Comparison of ENCODE assay signal across 32 cellular contexts in genomic region chr1:32696041-32696440, GRCh38. TPM values are rescaled to one million over a fixed set of nuclear protein-coding genes. Genes with fewer than 3 reads are reported as not detected.
DNase-seq lines count a peak whose midpoint lies in the region; ATAC-seq and TF ChIP-seq lines count a peak whose summit lies in the region.
"Had no signal": no experiment of that assay in that cellular context is flagged by ENCODE, and none has a peak within 500 bp of the region (broad histone marks: within the 10 kb centered on the region; RNA-seq: fewer than 3 reads in every experiment).

No MANE protein-coding gene starts in this region.

- H3K4me3 ChIP-seq in BLaER1 treated with 17β-estradiol and CSF1 and Interleukin-3, amounts not matched to agents 10 nM and 100 nM: no peak overlapping the region
- H3K4me3 ChIP-seq in left lung (no peak overlapping the region), smooth muscle cell (no peak overlapping the region)
- H3K4me3 ChIP-seq: body of pancreas, PC-9, sigmoid colon, SK-N-MC, suprapubic skin, uterus had no signal

- peaks cover 0 to 6% (median 2%) of the 10 kb centered on the region in 11 experiments; a peak in 6 of 22 replicates for H3K27me3 ChIP-seq in BLaER1 treated with 17β-estradiol and CSF1 and Interleukin-3, amounts not matched to agents 10 nM and 100 nM
- no peaks in the 10 kb centered on the region for H3K27me3 ChIP-seq in left lung
- no peaks in the 10 kb centered on the region for H3K27me3 ChIP-seq in smooth muscle cell (ENCODE audit: low read depth)
- H3K27me3 ChIP-seq: body of pancreas, sigmoid colon, suprapubic skin, uterus had no signal

- H3K4me1 Mint-ChIP-seq in activated T-helper 17 cell treated with anti-CD3 and anti-CD28 coated beads, Interleukin-2, amount 50 U/mL, for 72 hours: no peaks in the 10 kb centered on the region
- peaks cover 12% of the 10 kb centered on the region for H3K4me1 Mint-ChIP-seq in stimulated activated effector memory CD8-positive, alpha-beta T cell treated with anti-CD3 and anti-CD28 coated beads, Interleukin-12 subunit alpha, Interleukin-12 subunit beta, amount 100 ng/mL, for 72 hours
- H3K4me1 Mint-ChIP-seq in T-cell: no peaks in the 10 kb centered on the region

- POLR2A ChIA-PET in T-cell (lab: Charles Lee): no interaction called here

- H3K36me3 Mint-ChIP-seq in activated T-helper 17 cell treated with anti-CD3 and anti-CD28 coated beads, Interleukin-2, amount 50 U/mL, for 72 hours (ENCODE audit: low read depth): no peaks in the 10 kb centered on the region
- no peaks in the 10 kb centered on the region for H3K36me3 Mint-ChIP-seq in stimulated activated effector memory CD8-positive, alpha-beta T cell treated with anti-CD3 and anti-CD28 coated beads, Interleukin-12 subunit alpha, Interleukin-12 subunit beta, amount 100 ng/mL, for 72 hours
- H3K36me3 Mint-ChIP-seq in T-cell: no peaks in the 10 kb centered on the region
- H3K36me3 Mint-ChIP-seq: CD8-positive, alpha-beta T cell; naive B cell had no signal

- CTCF ChIA-PET in T-cell (lab: Charles Lee): interaction anchor here in 1 of 2 donors (1.1 kb wide), 1 partner anchor 17 kb away, joined by 3 read pairs; no protein-coding TSS in a partner anchor

- H4K20me1 ChIP-seq in BLaER1 treated with 17β-estradiol and CSF1 and Interleukin-3, amounts not matched to agents 10 nM and 100 nM: no peaks in the 10 kb centered on the region
- H4K20me1 ChIP-seq in smooth muscle cell (ENCODE audit: low read depth): no peaks in the 10 kb centered on the region

- 97% methylated on average over 9 of the region's 9 CpGs for WGBS in smooth muscle cell (ENCODE audit: low lambda C conversion rate)

- H3K9ac ChIP-seq in BLaER1 treated with 17β-estradiol and CSF1 and Interleukin-3, amounts not matched to agents 10 nM and 100 nM: 0 out of 22 replicates have a peak overlapping the region, but pooled peaks of 1 of the 11 experiments have one; percentile 53
- no peak overlapping the region for H3K9ac ChIP-seq in smooth muscle cell (ENCODE audit: low read depth)

- H2AFZ ChIP-seq in smooth muscle cell (ENCODE audit: low read depth): no peak overlapping the region
- H2AFZ ChIP-seq: PC-9 had no signal

- TF ChIP-seq CTCF in left lung (IDR thresholded peaks at IDR 0.05) (no peak), smooth muscle cell (IDR thresholded peaks at IDR 0.05; ENCODE audit: borderline replicate concordance, insufficient read depth, poor library complexity, severe bottlenecking) (no peak)

- H3K4me2 ChIP-seq in BLaER1 treated with 17β-estradiol and CSF1 and Interleukin-3, amounts not matched to agents 10 nM and 100 nM: peak overlapping the region in 7 of 11 experiments; percentile 59 to 86 (median 76); a peak in 11 of 22 replicates
- H3K4me2 ChIP-seq in smooth muscle cell: no peak overlapping the region

- DNase-seq in left lung (peak; percentile 19 to 25), T-cell (no peak), anterior cingulate cortex (lab: John Stamatoyannopoulos, UW) (no peak), smooth muscle cell (lab: John Stamatoyannopoulos, UW; ENCODE audit: unreplicated experiment) (no peak)
- DNase-seq in stimulated activated effector memory CD8-positive, alpha-beta T cell treated with anti-CD3 and anti-CD28 coated beads, Interleukin-12 subunit alpha, Interleukin-12 subunit beta, amount 100 ng/mL, for 72 hours (ENCODE audit: low spot score in 2 of 2): no peak
- no peak for DNase-seq in effector CD8-positive, alpha-beta T cell (lab: John Stamatoyannopoulos, UW)
- DNase-seq: activated CD4-positive, alpha-beta T cell treated with anti-CD3 and anti-CD28 coated beads, Interleukin-2, amount 50 U/mL, for 48 hours; activated CD8-positive, alpha-beta memory T cell treated with anti-CD3 and anti-CD28 coated beads, Interleukin-2, amount 50 U/mL, for 4 hours; activated naive CD4-positive, alpha-beta T cell treated with Interleukin-2 at 50 U/mL for 16 hours; body of pancreas; CD8-positive, alpha-beta T cell; effector CD4-positive, alpha-beta T cell; GOT3; HFFc6; left ventricle myocardium superior; midbrain; MM.1S; naive B cell; NCI-H2029; NCI-H524 treated with DMSO at 0.1 percent for 48 hours; NK-92 treated with Interleukin-12 subunit alpha and Interleukin-12 subunit beta, amount 100 ng/mL, for 24 hours; PC-9; sigmoid colon; uterus had no signal

- no peaks in the 10 kb centered on the region for H3K9me3 ChIP-seq in BLaER1 treated with 17β-estradiol and CSF1 and Interleukin-3, amounts not matched to agents 10 nM and 100 nM (replicated peaks in 1 of 11)
- no peaks in the 10 kb centered on the region for H3K9me3 ChIP-seq in left lung
- no peaks in the 10 kb centered on the region for H3K9me3 ChIP-seq in smooth muscle cell (replicated peaks; ENCODE audit: low read depth)
- H3K9me3 ChIP-seq: body of pancreas, neutrophil, sigmoid colon, suprapubic skin, uterus had no signal

- H3F3A ChIP-seq in smooth muscle cell (ENCODE audit: low read depth): no peaks in the 10 kb centered on the region

- peaks cover 1% of the 10 kb centered on the region for H3K27me3 Mint-ChIP-seq in activated T-helper 17 cell treated with anti-CD3 and anti-CD28 coated beads, Interleukin-2, amount 50 U/mL, for 72 hours
- peaks cover 0 to 4% of the 10 kb centered on the region in 2 donors for H3K27me3 Mint-ChIP-seq in T-cell
- H3K27me3 Mint-ChIP-seq: stimulated activated memory B cell treated with anti-CD40 and anti-IgM and Interleukin-4, amounts not matched to agents 10 μg/mL and 1 μg/mL and 100 μg/mL, for 72 hours had no signal

- no peaks in the 10 kb centered on the region for H3K36me3 ChIP-seq in BLaER1 treated with 17β-estradiol and CSF1 and Interleukin-3, amounts not matched to agents 10 nM and 100 nM
- H3K36me3 ChIP-seq in left lung: no peaks in the 10 kb centered on the region
- H3K36me3 ChIP-seq in smooth muscle cell (ENCODE audit: low read depth): no peaks in the 10 kb centered on the region
- H3K36me3 ChIP-seq: neutrophil, suprapubic skin, uterus had no signal

- H3K27ac Mint-ChIP-seq in activated T-helper 17 cell treated with anti-CD3 and anti-CD28 coated beads, Interleukin-2, amount 50 U/mL, for 72 hours: peak overlapping the region; percentile 13
- H3K27ac Mint-ChIP-seq in stimulated activated effector memory CD8-positive, alpha-beta T cell treated with anti-CD3 and anti-CD28 coated beads, Interleukin-12 subunit alpha, Interleukin-12 subunit beta, amount 100 ng/mL, for 72 hours: peak overlapping the region; percentile 10
- H3K27ac Mint-ChIP-seq in T-cell: no peak overlapping the region
- H3K27ac Mint-ChIP-seq: CD8-positive, alpha-beta T cell; naive B cell; stimulated activated memory B cell treated with anti-CD40 and anti-IgM and Interleukin-4, amounts not matched to agents 10 μg/mL and 1 μg/mL and 100 μg/mL, for 72 hours had no signal

- H3K27ac ChIP-seq in BLaER1 treated with 17β-estradiol and CSF1 and Interleukin-3, amounts not matched to agents 10 nM and 100 nM: peak overlapping the region in 1 of 11 experiments; percentile 71; a peak in 1 of 22 replicates
- H3K27ac ChIP-seq in left lung: no peak overlapping the region
- no peak overlapping the region for H3K27ac ChIP-seq in smooth muscle cell (ENCODE audit: low read depth)
- H3K27ac ChIP-seq: epithelial cell of prostate, neutrophil, PC-9, SK-N-MC had no signal

- H3K4me3 Mint-ChIP-seq in activated T-helper 17 cell treated with anti-CD3 and anti-CD28 coated beads, Interleukin-2, amount 50 U/mL, for 72 hours: no peak overlapping the region
- no peak overlapping the region for H3K4me3 Mint-ChIP-seq in stimulated activated effector memory CD8-positive, alpha-beta T cell treated with anti-CD3 and anti-CD28 coated beads, Interleukin-12 subunit alpha, Interleukin-12 subunit beta, amount 100 ng/mL, for 72 hours
- H3K4me3 Mint-ChIP-seq in T-cell: no peak overlapping the region
- H3K4me3 Mint-ChIP-seq: CD8-positive, alpha-beta T cell; HFFc6; naive B cell; stimulated activated memory B cell treated with anti-CD40 and anti-IgM and Interleukin-4, amounts not matched to agents 10 μg/mL and 1 μg/mL and 100 μg/mL, for 72 hours had no signal

- no peaks in the 10 kb centered on the region for H3K79me2 ChIP-seq in smooth muscle cell (ENCODE audit: low read depth)

- no peak for ATAC-seq in activated T-helper 17 cell treated with anti-CD3 and anti-CD28 coated beads, Interleukin-2, amount 50 U/mL, for 72 hours (replicated peaks)
- ATAC-seq in left lung (no peak), T-cell (replicated peaks in 1 of 4) (no peak)
- ATAC-seq in stimulated activated effector memory CD8-positive, alpha-beta T cell treated with anti-CD3 and anti-CD28 coated beads, Interleukin-12 subunit alpha, Interleukin-12 subunit beta, amount 100 ng/mL, for 72 hours: no peak
- ATAC-seq: CD8-positive, alpha-beta T cell; stimulated activated memory B cell treated with anti-CD40 and anti-IgM and Interleukin-4, amounts not matched to agents 10 μg/mL and 1 μg/mL and 100 μg/mL, for 72 hours had no signal

- no peaks in the 10 kb centered on the region for H3K9me3 Mint-ChIP-seq in activated T-helper 17 cell treated with anti-CD3 and anti-CD28 coated beads, Interleukin-2, amount 50 U/mL, for 72 hours
- no peaks in the 10 kb centered on the region for H3K9me3 Mint-ChIP-seq in stimulated activated effector memory CD8-positive, alpha-beta T cell treated with anti-CD3 and anti-CD28 coated beads, Interleukin-12 subunit alpha, Interleukin-12 subunit beta, amount 100 ng/mL, for 72 hours
- H3K9me3 Mint-ChIP-seq in T-cell: no peaks in the 10 kb centered on the region
- H3K9me3 Mint-ChIP-seq: CD8-positive, alpha-beta T cell; HFFc6; naive B cell; stimulated activated memory B cell treated with anti-CD40 and anti-IgM and Interleukin-4, amounts not matched to agents 10 μg/mL and 1 μg/mL and 100 μg/mL, for 72 hours had no signal

- peaks cover 24 to 38% (median 33%) of the 10 kb centered on the region in 10 experiments for H3K4me1 ChIP-seq in BLaER1 treated with 17β-estradiol and CSF1 and Interleukin-3, amounts not matched to agents 10 nM and 100 nM
- H3K4me1 ChIP-seq in left lung: peaks cover 13 to 16% of the 10 kb centered on the region in 2 donors
- H3K4me1 ChIP-seq in smooth muscle cell (ENCODE audit: low read depth): no peaks in the 10 kb centered on the region
- H3K4me1 ChIP-seq: uterus had no signal

- intact Hi-C loops in left lung (cut with DNase I): no loop called here

RNA-seq across cellular contexts. Expression of gene SYNC, which starts 6.5 kb away (rescaled TPM):
- total RNA-seq in activated T-helper 17 cell treated with anti-CD3 and anti-CD28 coated beads, Interleukin-2, amount 50 U/mL, for 72 hours: not detected
- total RNA-seq in left lung (10 to 100 TPM; 11.9 to 19.9 TPM), T-cell (under 1 TPM in 1 of 5 donors, not detected in 4; 0.07 TPM), smooth muscle cell (4.4 and 6.2 TPM in 2 replicates)
- 4.6 and 4.9 TPM in 2 replicates for polyA plus RNA-seq in smooth muscle cell
- total RNA-seq: CD8-positive, alpha-beta T cell; T-helper 1 cell treated with Interleukin-12 subunit alpha and Interleukin-12 subunit beta and Interleukin-4 antibody, amounts not matched to agents 30 ng/mL and 1 ng/mL, for 36 hours had no signal

RNA-seq across cellular contexts. Expression of gene RBBP4, which starts 45.0 kb away (rescaled TPM):
- total RNA-seq in activated T-helper 17 cell treated with anti-CD3 and anti-CD28 coated beads, Interleukin-2, amount 50 U/mL, for 72 hours: 100 to 1,000 TPM; 237 to 326 TPM
- total RNA-seq in left lung (100 to 1,000 TPM; 166 to 176 TPM), T-cell (100 to 1,000 TPM; 150 to 162 (median 158) TPM), smooth muscle cell (117 and 139 TPM in 2 replicates)
- polyA plus RNA-seq in smooth muscle cell: 130 and 140 TPM in 2 replicates

RNA-seq across cellular contexts. Expression of gene ZBTB8OS, which starts 45.7 kb away (rescaled TPM):
- 10 to 100 TPM; 52.9 to 68.0 TPM for total RNA-seq in activated T-helper 17 cell treated with anti-CD3 and anti-CD28 coated beads, Interleukin-2, amount 50 U/mL, for 72 hours
- total RNA-seq in left lung (10 to 100 TPM; 41.4 to 45.0 TPM), T-cell (10 to 100 TPM; 34.6 to 53.3 (median 42.7) TPM), smooth muscle cell (33.3 and 42.3 TPM in 2 replicates)
- 39.5 and 54.3 TPM in 2 replicates for polyA plus RNA-seq in smooth muscle cell

Comparison
In these comparisons a context has a peak if more than half of its experiments do, and no peak if none do; other contexts are left out.
1. H3K27ac Mint-ChIP-seq: peak in activated T-helper 17 cell treated with anti-CD3 and anti-CD28 coated beads, Interleukin-2, amount 50 U/mL, for 72 hours (single experiment) and stimulated activated effector memory CD8-positive, alpha-beta T cell treated with anti-CD3 and anti-CD28 coated beads, Interleukin-12 subunit alpha, Interleukin-12 subunit beta, amount 100 ng/mL, for 72 hours (single experiment); none in T-cell (0 of 2).
2. DNase-seq: peak in left lung (2 of 2); none in stimulated activated effector memory CD8-positive, alpha-beta T cell treated with anti-CD3 and anti-CD28 coated beads, Interleukin-12 subunit alpha, Interleukin-12 subunit beta, amount 100 ng/mL, for 72 hours (0 of 2), effector CD8-positive, alpha-beta T cell (single experiment), T-cell (0 of 34), anterior cingulate cortex (0 of 58) and smooth muscle cell (single experiment).